ENCODE assay signal across 1 cellular context in the genomic region with DNA sequence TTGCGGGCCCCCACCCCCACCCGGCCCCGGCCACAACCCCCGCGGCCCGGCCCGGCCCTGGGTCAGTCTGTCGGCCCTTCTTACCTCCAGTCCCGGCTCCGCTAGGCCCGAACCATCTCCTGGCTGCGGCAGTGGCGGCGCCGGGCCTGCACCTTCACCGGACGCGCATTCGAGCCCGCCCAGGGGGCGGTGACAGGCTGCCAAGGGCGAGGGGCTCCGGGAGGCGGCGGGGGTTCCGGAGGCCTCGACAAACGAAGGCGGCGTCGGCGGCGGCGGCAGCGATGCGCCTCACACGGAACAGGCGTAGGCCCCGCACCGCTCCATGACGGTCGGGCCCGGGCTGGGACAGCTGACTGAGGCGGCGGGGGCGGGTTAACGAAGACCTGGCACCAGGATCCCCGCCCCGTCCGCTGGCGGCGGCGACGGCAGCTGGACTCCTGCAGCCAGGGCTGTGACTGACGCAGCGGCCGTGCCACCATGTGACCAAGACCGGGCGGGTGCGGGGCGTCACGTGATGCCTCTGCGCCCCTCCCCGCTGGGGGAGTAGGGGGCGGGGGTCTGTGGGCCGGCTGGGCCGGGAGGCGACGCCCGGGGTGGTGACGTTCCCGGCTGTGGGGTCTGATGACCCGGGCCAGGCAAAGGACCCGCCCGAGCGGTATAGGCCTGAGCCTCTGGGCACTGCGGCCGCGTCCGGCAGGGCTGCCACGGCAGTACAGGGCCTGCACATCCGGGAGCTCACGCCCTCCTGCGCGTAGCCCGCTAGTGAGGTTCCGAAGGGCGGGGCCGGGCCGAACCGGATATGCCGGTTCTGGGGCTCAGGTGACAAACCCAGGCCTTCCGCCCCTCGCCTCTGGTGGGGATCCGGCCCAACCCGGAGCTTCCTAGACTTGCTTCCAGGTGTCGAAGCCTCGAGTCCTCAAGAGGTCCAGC.
A peak's percentile ranks its signal among the peaks of the same experiment; 100 is the strongest.
TF ChIP-seq lines count a peak whose summit lies in the region.

A gene with protein sequence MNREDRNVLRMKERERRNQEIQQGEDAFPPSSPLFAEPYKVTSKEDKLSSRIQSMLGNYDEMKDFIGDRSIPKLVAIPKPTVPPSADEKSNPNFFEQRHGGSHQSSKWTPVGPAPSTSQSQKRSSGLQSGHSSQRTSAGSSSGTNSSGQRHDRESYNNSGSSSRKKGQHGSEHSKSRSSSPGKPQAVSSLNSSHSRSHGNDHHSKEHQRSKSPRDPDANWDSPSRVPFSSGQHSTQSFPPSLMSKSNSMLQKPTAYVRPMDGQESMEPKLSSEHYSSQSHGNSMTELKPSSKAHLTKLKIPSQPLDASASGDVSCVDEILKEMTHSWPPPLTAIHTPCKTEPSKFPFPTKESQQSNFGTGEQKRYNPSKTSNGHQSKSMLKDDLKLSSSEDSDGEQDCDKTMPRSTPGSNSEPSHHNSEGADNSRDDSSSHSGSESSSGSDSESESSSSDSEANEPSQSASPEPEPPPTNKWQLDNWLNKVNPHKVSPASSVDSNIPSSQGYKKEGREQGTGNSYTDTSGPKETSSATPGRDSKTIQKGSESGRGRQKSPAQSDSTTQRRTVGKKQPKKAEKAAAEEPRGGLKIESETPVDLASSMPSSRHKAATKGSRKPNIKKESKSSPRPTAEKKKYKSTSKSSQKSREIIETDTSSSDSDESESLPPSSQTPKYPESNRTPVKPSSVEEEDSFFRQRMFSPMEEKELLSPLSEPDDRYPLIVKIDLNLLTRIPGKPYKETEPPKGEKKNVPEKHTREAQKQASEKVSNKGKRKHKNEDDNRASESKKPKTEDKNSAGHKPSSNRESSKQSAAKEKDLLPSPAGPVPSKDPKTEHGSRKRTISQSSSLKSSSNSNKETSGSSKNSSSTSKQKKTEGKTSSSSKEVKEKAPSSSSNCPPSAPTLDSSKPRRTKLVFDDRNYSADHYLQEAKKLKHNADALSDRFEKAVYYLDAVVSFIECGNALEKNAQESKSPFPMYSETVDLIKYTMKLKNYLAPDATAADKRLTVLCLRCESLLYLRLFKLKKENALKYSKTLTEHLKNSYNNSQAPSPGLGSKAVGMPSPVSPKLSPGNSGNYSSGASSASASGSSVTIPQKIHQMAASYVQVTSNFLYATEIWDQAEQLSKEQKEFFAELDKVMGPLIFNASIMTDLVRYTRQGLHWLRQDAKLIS (minus strand): TSS at position 460 of the 930 bp plus-strand sequence. CDS start 26,445 bp downstream, outside the sequence.

TF ChIP-seq in WTC11, 78 proteins besides CTCF, POLR2A, EP300 and RAD21 (continued from another document):
- TF ChIP-seq, protein P1, sequence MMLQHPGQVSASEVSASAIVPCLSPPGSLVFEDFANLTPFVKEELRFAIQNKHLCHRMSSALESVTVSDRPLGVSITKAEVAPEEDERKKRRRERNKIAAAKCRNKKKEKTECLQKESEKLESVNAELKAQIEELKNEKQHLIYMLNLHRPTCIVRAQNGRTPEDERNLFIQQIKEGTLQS (CRISPR knock-in tag; conservative IDR thresholded peaks at IDR 0.05): no peak
- peak; percentile 95 for TF ChIP-seq FOXK1 (CRISPR knock-in tag; IDR thresholded peaks at IDR 0.05)
- TF ChIP-seq CREB1 (CRISPR knock-in tag; IDR thresholded peaks at IDR 0.05): peak; percentile 65; the same call in 1 of the 2 replicates
- peak; percentile 29 for TF ChIP-seq KAT7 (CRISPR knock-in tag; IDR thresholded peaks at IDR 0.05; ENCODE audit: borderline replicate concordance)
- TF ChIP-seq EMX1 (CRISPR knock-in tag; IDR thresholded peaks at IDR 0.05): no peak
- no peak for TF ChIP-seq NR1H2 (CRISPR knock-in tag; IDR thresholded peaks at IDR 0.05)
- TF ChIP-seq, protein P2, sequence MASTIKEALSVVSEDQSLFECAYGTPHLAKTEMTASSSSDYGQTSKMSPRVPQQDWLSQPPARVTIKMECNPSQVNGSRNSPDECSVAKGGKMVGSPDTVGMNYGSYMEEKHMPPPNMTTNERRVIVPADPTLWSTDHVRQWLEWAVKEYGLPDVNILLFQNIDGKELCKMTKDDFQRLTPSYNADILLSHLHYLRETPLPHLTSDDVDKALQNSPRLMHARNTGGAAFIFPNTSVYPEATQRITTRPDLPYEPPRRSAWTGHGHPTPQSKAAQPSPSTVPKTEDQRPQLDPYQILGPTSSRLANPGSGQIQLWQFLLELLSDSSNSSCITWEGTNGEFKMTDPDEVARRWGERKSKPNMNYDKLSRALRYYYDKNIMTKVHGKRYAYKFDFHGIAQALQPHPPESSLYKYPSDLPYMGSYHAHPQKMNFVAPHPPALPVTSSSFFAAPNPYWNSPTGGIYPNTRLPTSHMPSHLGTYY (CRISPR knock-in tag; IDR thresholded peaks at IDR 0.05): no peak
- TF ChIP-seq, protein P3, sequence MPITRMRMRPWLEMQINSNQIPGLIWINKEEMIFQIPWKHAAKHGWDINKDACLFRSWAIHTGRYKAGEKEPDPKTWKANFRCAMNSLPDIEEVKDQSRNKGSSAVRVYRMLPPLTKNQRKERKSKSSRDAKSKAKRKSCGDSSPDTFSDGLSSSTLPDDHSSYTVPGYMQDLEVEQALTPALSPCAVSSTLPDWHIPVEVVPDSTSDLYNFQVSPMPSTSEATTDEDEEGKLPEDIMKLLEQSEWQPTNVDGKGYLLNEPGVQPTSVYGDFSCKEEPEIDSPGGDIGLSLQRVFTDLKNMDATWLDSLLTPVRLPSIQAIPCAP (CRISPR knock-in tag; IDR thresholded peaks at IDR 0.05): peak; percentile 36; the same call in 1 of the 2 replicates
- no peak for TF ChIP-seq FOXJ3 (CRISPR knock-in tag; IDR thresholded peaks at IDR 0.05; ENCODE audit: borderline replicate concordance)
- TF ChIP-seq RORB (CRISPR knock-in tag; IDR thresholded peaks at IDR 0.05): no peak
- TF ChIP-seq, protein P4, sequence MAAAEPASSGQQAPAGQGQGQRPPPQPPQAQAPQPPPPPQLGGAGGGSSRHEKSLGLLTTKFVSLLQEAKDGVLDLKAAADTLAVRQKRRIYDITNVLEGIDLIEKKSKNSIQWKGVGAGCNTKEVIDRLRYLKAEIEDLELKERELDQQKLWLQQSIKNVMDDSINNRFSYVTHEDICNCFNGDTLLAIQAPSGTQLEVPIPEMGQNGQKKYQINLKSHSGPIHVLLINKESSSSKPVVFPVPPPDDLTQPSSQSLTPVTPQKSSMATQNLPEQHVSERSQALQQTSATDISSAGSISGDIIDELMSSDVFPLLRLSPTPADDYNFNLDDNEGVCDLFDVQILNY (CRISPR knock-in tag; IDR thresholded peaks at IDR 0.05): peak; percentile 89
- no peak for TF ChIP-seq SMAD4 (CRISPR knock-in tag; IDR thresholded peaks at IDR 0.05)
- no peak for TF ChIP-seq TEAD4 (CRISPR knock-in tag; IDR thresholded peaks at IDR 0.05)
- no peak for TF ChIP-seq NR2C2 (CRISPR knock-in tag; IDR thresholded peaks at IDR 0.05)
- TF ChIP-seq SOX15 (CRISPR knock-in tag; IDR thresholded peaks at IDR 0.05): no peak
- TF ChIP-seq, protein P5, sequence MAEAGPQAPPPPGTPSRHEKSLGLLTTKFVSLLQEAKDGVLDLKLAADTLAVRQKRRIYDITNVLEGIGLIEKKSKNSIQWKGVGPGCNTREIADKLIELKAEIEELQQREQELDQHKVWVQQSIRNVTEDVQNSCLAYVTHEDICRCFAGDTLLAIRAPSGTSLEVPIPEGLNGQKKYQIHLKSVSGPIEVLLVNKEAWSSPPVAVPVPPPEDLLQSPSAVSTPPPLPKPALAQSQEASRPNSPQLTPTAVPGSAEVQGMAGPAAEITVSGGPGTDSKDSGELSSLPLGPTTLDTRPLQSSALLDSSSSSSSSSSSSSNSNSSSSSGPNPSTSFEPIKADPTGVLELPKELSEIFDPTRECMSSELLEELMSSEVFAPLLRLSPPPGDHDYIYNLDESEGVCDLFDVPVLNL (CRISPR knock-in tag; IDR thresholded peaks at IDR 0.05; ENCODE audit: borderline replicate concordance, low read depth): peak; percentile 75; the same call in 1 of the 2 replicates
- TF ChIP-seq NFYB (CRISPR knock-in tag; conservative IDR thresholded peaks at IDR 0.05; ENCODE audit: low read depth): peak; percentile 1; the same call in 1 of the 2 replicates
- TF ChIP-seq ZNF423 (CRISPR knock-in tag; IDR thresholded peaks at IDR 0.05): no peak
- TF ChIP-seq, protein P6, sequence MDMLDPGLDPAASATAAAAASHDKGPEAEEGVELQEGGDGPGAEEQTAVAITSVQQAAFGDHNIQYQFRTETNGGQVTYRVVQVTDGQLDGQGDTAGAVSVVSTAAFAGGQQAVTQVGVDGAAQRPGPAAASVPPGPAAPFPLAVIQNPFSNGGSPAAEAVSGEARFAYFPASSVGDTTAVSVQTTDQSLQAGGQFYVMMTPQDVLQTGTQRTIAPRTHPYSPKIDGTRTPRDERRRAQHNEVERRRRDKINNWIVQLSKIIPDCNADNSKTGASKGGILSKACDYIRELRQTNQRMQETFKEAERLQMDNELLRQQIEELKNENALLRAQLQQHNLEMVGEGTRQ (CRISPR knock-in tag; IDR thresholded peaks at IDR 0.05): peak; percentile 100
- TF ChIP-seq, protein P7, sequence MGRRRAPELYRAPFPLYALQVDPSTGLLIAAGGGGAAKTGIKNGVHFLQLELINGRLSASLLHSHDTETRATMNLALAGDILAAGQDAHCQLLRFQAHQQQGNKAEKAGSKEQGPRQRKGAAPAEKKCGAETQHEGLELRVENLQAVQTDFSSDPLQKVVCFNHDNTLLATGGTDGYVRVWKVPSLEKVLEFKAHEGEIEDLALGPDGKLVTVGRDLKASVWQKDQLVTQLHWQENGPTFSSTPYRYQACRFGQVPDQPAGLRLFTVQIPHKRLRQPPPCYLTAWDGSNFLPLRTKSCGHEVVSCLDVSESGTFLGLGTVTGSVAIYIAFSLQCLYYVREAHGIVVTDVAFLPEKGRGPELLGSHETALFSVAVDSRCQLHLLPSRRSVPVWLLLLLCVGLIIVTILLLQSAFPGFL (CRISPR knock-in tag; IDR thresholded peaks at IDR 0.05; ENCODE audit: borderline replicate concordance): no peak; the same call in 1 of the 2 replicates
- TF ChIP-seq RELA (CRISPR knock-in tag; IDR thresholded peaks at IDR 0.05; ENCODE audit: borderline replicate concordance): no peak
- TF ChIP-seq, protein P8, sequence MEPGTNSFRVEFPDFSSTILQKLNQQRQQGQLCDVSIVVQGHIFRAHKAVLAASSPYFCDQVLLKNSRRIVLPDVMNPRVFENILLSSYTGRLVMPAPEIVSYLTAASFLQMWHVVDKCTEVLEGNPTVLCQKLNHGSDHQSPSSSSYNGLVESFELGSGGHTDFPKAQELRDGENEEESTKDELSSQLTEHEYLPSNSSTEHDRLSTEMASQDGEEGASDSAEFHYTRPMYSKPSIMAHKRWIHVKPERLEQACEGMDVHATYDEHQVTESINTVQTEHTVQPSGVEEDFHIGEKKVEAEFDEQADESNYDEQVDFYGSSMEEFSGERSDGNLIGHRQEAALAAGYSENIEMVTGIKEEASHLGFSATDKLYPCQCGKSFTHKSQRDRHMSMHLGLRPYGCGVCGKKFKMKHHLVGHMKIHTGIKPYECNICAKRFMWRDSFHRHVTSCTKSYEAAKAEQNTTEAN (CRISPR knock-in tag; IDR thresholded peaks at IDR 0.05): no peak; the same call in 1 of the 2 replicates
- TF ChIP-seq, protein P9, sequence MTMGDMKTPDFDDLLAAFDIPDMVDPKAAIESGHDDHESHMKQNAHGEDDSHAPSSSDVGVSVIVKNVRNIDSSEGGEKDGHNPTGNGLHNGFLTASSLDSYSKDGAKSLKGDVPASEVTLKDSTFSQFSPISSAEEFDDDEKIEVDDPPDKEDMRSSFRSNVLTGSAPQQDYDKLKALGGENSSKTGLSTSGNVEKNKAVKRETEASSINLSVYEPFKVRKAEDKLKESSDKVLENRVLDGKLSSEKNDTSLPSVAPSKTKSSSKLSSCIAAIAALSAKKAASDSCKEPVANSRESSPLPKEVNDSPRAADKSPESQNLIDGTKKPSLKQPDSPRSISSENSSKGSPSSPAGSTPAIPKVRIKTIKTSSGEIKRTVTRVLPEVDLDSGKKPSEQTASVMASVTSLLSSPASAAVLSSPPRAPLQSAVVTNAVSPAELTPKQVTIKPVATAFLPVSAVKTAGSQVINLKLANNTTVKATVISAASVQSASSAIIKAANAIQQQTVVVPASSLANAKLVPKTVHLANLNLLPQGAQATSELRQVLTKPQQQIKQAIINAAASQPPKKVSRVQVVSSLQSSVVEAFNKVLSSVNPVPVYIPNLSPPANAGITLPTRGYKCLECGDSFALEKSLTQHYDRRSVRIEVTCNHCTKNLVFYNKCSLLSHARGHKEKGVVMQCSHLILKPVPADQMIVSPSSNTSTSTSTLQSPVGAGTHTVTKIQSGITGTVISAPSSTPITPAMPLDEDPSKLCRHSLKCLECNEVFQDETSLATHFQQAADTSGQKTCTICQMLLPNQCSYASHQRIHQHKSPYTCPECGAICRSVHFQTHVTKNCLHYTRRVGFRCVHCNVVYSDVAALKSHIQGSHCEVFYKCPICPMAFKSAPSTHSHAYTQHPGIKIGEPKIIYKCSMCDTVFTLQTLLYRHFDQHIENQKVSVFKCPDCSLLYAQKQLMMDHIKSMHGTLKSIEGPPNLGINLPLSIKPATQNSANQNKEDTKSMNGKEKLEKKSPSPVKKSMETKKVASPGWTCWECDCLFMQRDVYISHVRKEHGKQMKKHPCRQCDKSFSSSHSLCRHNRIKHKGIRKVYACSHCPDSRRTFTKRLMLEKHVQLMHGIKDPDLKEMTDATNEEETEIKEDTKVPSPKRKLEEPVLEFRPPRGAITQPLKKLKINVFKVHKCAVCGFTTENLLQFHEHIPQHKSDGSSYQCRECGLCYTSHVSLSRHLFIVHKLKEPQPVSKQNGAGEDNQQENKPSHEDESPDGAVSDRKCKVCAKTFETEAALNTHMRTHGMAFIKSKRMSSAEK (CRISPR knock-in tag; IDR thresholded peaks at IDR 0.05; ENCODE audit: borderline replicate concordance): no peak
- TF ChIP-seq, protein P10, sequence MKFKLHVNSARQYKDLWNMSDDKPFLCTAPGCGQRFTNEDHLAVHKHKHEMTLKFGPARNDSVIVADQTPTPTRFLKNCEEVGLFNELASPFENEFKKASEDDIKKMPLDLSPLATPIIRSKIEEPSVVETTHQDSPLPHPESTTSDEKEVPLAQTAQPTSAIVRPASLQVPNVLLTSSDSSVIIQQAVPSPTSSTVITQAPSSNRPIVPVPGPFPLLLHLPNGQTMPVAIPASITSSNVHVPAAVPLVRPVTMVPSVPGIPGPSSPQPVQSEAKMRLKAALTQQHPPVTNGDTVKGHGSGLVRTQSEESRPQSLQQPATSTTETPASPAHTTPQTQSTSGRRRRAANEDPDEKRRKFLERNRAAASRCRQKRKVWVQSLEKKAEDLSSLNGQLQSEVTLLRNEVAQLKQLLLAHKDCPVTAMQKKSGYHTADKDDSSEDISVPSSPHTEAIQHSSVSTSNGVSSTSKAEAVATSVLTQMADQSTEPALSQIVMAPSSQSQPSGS (CRISPR knock-in tag; IDR thresholded peaks at IDR 0.05; ENCODE audit: borderline replicate concordance, low read depth): 0 out of 2 replicates have a peak, but pooled peaks have one; percentile 5
- TF ChIP-seq JAZF1 (CRISPR knock-in tag; IDR thresholded peaks at IDR 0.05): no peak
